8 cellular contexts compared by ENCODE assay signal in genomic region chr6:69796627-69797390, GRCh38. TPM values are rescaled to one million over a fixed set of nuclear protein-coding genes. Genes with fewer than 3 reads are reported as not detected.
A peak's percentile ranks its signal among the peaks of the same experiment; 100 is the strongest.
DNase-seq lines count a peak whose midpoint lies in the region; ATAC-seq and TF ChIP-seq lines count a peak whose summit lies in the region.

LMBRD1 (minus strand) TSS chr6:69797010; CDS start chr6:69796881, 129 bp downstream.

- H3K36me3 ChIP-seq in breast epithelium (no peaks in the 10 kb centered on the region), skeletal muscle tissue (ENCODE audit: control insufficient read depth in 3 of 3, insufficient read depth in 3 of 3, low read length in 3 of 3) (no peaks in the 10 kb centered on the region)

- peak within 1 kb of the TSS; percentile 90 to 95 (median 90) for H3K9ac ChIP-seq in skeletal muscle tissue (ENCODE audit: low read depth in 1 of 3, low read length in 3 of 3)

- H3K27ac ChIP-seq in AG04450 (ENCODE audit: low read depth, low read length) (peak within 1 kb of the TSS; percentile 71), VCaP (peak within 1 kb of the TSS; percentile 86), breast epithelium (peak within 1 kb of the TSS; percentile 96 to 99), skeletal muscle tissue (ENCODE audit: low read depth, low read length) (peak within 1 kb of the TSS; percentile 97)

- TF ChIP-seq POLR2A in breast epithelium (IDR thresholded peaks at IDR 0.05): no peak

- intact Hi-C loops in breast epithelium (cut with DNase I; ENCODE audit: low total_unique reads): no loop called here

- CTCF ChIA-PET in AG04450 (lab: Charles Lee): interaction anchor here (0.6 to 2.1 kb wide), 48 partner anchors 9 to 1556 kb away, joined by 3 to 60 read pairs (median 5); partner anchors contain the start of gene COL19A1

- H3K4me3 ChIP-seq in AG04450 (ENCODE audit: low read depth, low read length) (peak within 1 kb of the TSS; percentile 86), breast epithelium (peak within 1 kb of the TSS; percentile 62 to 84 (median 74)), iPS-18c (ENCODE audit: insufficient read depth, low read depth, low read length) (peak within 1 kb of the TSS; percentile 59), skeletal muscle tissue (ENCODE audit: low read length in 3 of 3) (peak within 1 kb of the TSS; percentile 87 to 91 (median 90))

- no peaks in the 10 kb centered on the region for H3K9me3 ChIP-seq in AG04450 (ENCODE audit: control insufficient read depth, insufficient read depth, low read length)
- H3K9me3 ChIP-seq in breast epithelium: no peaks in the 10 kb centered on the region
- H3K9me3 ChIP-seq in iPS-18c (ENCODE audit: control insufficient read depth, insufficient read depth, low read length): no peaks in the 10 kb centered on the region
- H3K9me3 ChIP-seq in skeletal muscle tissue (ENCODE audit: control insufficient read depth in 3 of 3, low read length in 3 of 3): no peaks in the 10 kb centered on the region

- H3K27me3 ChIP-seq in AG04450 (ENCODE audit: control insufficient read depth, insufficient read depth, low read length): no peaks in the 10 kb centered on the region
- H3K27me3 ChIP-seq in breast epithelium: no peaks in the 10 kb centered on the region
- no peaks in the 10 kb centered on the region for H3K27me3 ChIP-seq in skeletal muscle tissue (ENCODE audit: control insufficient read depth in 3 of 3, insufficient read depth in 3 of 3, low read length in 3 of 3)

- POLR2A ChIA-PET in AG04450 (lab: Yijun Ruan, JAX): interaction anchor here (0.6 to 1.3 kb wide), 6 partner anchors 13 to 313 kb away, joined by 3 to 4 read pairs (median 3); no protein-coding TSS in a partner anchor

- TF ChIP-seq CTCF in AG04450 (IDR thresholded peaks at IDR 0.05; ENCODE audit: low read depth, low read length): peak; percentile 73
- TF ChIP-seq CTCF in VCaP (conservative IDR thresholded peaks at IDR 0.05): peak; percentile 94
- peak; percentile 43 to 83 (median 68) for TF ChIP-seq CTCF in breast epithelium (IDR thresholded peaks at IDR 0.05)

- ATAC-seq in GM18870 (IDR thresholded peaks at IDR 0.05; ENCODE audit: unreplicated experiment): peak; percentile 91
- ATAC-seq in HG03135 (IDR thresholded peaks at IDR 0.05; ENCODE audit: unreplicated experiment): peak; percentile 93

- peak; percentile 88 for DNase-seq in AG04450 (ENCODE audit: low read depth, low spot score)
- DNase-seq in NCI-H2196 (lab: John Stamatoyannopoulos, UW; ENCODE audit: unreplicated experiment): peak; percentile 96
- peak; percentile 95 to 96 for DNase-seq in breast epithelium (ENCODE audit: low spot score in 2 of 2)

- H3K4me1 ChIP-seq in breast epithelium (peaks cover 0 to 4% of the 10 kb centered on the region in 2 donors), skeletal muscle tissue (ENCODE audit: control insufficient read depth in 3 of 3, insufficient read depth in 3 of 3, low read length in 3 of 3) (peaks cover 8 to 16% (median 13%) of the 10 kb centered on the region in 3 donors)

RNA-seq across cellular contexts. Expression of gene LMBRD1, which starts in this region (rescaled TPM):
- 17.9 and 27.3 TPM in 2 replicates for polyA plus RNA-seq in AG04450 (2011; rRNA removed)
- polyA minus RNA-seq in AG04450 (2011; rRNA and poly(A)+ RNA removed): 8.9 and 13.4 TPM in 2 replicates
- 10 to 100 TPM; 53.4 to 88.7 (median 75.7) TPM for total RNA-seq in breast epithelium
- total RNA-seq in skeletal muscle tissue: 44.4 TPM

Comparison
In these comparisons a context has a peak if more than half of its experiments do, and no peak if none do; other contexts are left out.
1. Peak in every context shown above with its lines: DNase-seq, ATAC-seq, H3K4me3 ChIP-seq and H3K27ac ChIP-seq.